ENCODE assay signal across 8 cellular contexts in the genomic region with DNA sequence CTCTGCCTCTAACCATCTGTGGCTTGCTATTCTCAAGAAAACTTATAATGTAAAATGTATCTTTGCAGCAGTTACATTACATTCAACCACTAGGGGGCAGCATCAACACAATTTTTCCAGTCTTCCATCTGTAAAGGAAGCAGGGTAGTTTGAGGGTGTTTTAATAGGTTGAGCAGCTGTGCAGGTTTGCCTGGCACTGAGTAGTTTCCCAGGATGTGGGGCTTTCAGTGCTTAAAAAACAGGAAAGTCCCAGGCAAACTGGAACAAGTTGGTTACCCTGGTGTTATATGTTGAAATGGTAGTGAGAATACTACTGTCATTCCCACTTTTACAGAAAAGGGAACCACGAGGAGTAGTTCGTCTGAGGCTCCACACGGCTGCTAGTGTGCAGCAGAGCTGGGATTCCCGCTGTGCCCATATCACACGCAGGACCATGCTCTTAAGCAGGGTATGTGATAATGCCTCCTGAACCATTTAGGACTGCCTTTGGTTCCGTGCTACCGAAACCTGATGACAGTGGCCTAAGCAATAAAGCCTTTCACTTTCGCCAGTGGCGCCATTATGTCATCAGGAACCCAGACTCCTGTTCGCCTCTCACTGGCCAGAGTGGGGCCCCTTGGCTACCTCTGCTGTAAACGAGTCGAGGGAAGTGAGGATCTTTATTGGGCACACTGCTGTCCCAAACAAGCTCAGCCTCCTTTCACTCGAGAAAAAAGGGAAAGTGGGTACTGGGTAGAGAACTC.
A peak's percentile ranks its signal among the peaks of the same experiment; 100 is the strongest.
DNase-seq lines count a peak whose midpoint lies in the region; ATAC-seq and TF ChIP-seq lines count a peak whose summit lies in the region.

No MANE protein-coding gene starts in this region.

- H3K36me3 Mint-ChIP-seq in effector memory CD8-positive, alpha-beta T cell (ENCODE audit: insufficient read depth): no peaks in the 10 kb centered on the region
- H3K36me3 Mint-ChIP-seq in mesothelial cell of epicardium (peaks cover 15% of the 10 kb centered on the region), type B pancreatic cell (peaks cover 7% of the 10 kb centered on the region)

- DNase-seq in Ammon's horn (ENCODE audit: low spot score): peak; percentile 81
- DNase-seq in NCI-H446 treated with DMSO at 0.1 percent for 48 hours (lab: John Stamatoyannopoulos, UW): peak; percentile 60
- peak; percentile 68 to 70 (median 69) for DNase-seq in effector memory CD8-positive, alpha-beta T cell
- no peak for DNase-seq in mesothelial cell of epicardium (ENCODE audit: low spot score in 2 of 2, unreplicated experiment in 2 of 2)
- DNase-seq in type B pancreatic cell (ENCODE audit: extremely low spot score, unreplicated experiment): no peak

- peak; percentile 31 for TF ChIP-seq CTCF in WI38 (IDR thresholded peaks at IDR 0.05; ENCODE audit: low read depth, low read length)
- peak; percentile 97 for TF ChIP-seq CTCF in mesothelial cell of epicardium (IDR thresholded peaks at IDR 0.05; ENCODE audit: unreplicated experiment)
- TF ChIP-seq CTCF in type B pancreatic cell (conservative IDR thresholded peaks at IDR 0.05): peak; percentile 94

- no peak overlapping the region for H3K4me3 ChIP-seq in WI38 (ENCODE audit: low read depth, low read length)

- H3K9me3 Mint-ChIP-seq in effector memory CD8-positive, alpha-beta T cell: no peaks in the 10 kb centered on the region
- H3K9me3 Mint-ChIP-seq in mesothelial cell of epicardium (peaks cover 14% of the 10 kb centered on the region), type B pancreatic cell (no peaks in the 10 kb centered on the region)

- ATAC-seq in GM18868 (IDR thresholded peaks at IDR 0.05; ENCODE audit: unreplicated experiment): peak; percentile 81
- ATAC-seq in HG03432 (IDR thresholded peaks at IDR 0.05; ENCODE audit: unreplicated experiment): peak; percentile 80
- ATAC-seq in effector memory CD8-positive, alpha-beta T cell (replicated peaks): peak; percentile 84

- H3K27ac Mint-ChIP-seq in effector memory CD8-positive, alpha-beta T cell: no peak overlapping the region
- H3K27ac Mint-ChIP-seq in mesothelial cell of epicardium (no peak overlapping the region), type B pancreatic cell (no peak overlapping the region)

- H3K4me1 Mint-ChIP-seq in effector memory CD8-positive, alpha-beta T cell (ENCODE audit: low read depth in 2 of 2): peaks cover 6 to 19% of the 10 kb centered on the region in 2 donors
- no peaks in the 10 kb centered on the region for H3K4me1 Mint-ChIP-seq in mesothelial cell of epicardium
- H3K4me1 Mint-ChIP-seq in type B pancreatic cell (ENCODE audit: unreplicated experiment): no peaks in the 10 kb centered on the region

- H3K4me3 Mint-ChIP-seq in effector memory CD8-positive, alpha-beta T cell: no peak overlapping the region
- H3K4me3 Mint-ChIP-seq in mesothelial cell of epicardium: no peak overlapping the region
- H3K4me3 Mint-ChIP-seq in type B pancreatic cell: no peak overlapping the region

- H3K27me3 Mint-ChIP-seq in effector memory CD8-positive, alpha-beta T cell: no peaks in the 10 kb centered on the region
- no peaks in the 10 kb centered on the region for H3K27me3 Mint-ChIP-seq in mesothelial cell of epicardium (ENCODE audit: low read depth)
- H3K27me3 Mint-ChIP-seq in type B pancreatic cell: no peaks in the 10 kb centered on the region

Comparison
In these comparisons a context has a peak if more than half of its experiments do, and no peak if none do; other contexts are left out.
1. DNase-seq: peak in Ammon's horn (single experiment), NCI-H446 treated with DMSO at 0.1 percent for 48 hours (single experiment) and effector memory CD8-positive, alpha-beta T cell (3 of 3); none in mesothelial cell of epicardium (0 of 2) and type B pancreatic cell (single experiment).
2. CTCF ChIP-seq: peak in every context shown above with its lines; median percentile 97 in mesothelial cell of epicardium; 94 in type B pancreatic cell; 31 in WI38.
3. Peak in every context shown above with its lines, with median percentiles within 50 percentile points of each other: ATAC-seq.